In the genomic region with DNA sequence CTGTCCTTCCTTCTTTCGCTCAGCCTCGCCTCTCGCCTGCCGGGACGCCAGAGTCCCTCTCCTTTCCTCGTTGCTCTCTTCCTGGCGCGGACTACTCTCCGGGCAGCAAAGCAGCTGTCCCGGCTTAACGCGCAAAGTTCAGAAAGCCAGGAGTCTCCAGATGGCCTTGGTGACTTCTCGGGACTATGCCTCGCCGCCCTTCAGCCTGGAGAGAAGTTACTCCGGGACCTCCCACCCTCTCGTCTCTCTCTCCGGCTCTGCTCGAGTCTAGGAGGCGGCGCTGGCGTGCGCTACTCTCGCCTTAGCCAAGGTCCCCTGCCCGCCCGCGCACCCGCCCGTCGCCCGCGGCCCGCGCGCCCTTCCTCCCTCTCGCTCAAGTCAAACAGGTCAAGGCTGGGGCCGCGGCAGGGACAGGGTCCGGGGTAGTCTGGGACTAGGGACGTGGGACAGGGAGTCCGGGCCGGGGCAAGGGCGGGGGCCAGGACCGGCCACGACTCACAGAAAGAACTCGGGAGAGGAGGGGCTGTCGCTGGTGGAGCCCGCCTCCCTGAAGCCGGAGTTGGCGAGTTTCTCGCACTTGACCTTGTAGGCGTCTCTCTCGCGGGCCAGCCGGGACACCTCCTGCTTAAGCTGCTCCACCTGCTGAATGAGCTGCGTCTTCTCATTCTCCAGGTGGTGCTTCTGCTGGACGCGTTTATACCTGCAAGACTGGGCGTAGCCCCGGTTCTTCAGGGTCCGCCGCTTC, we compare ENCODE assay signal across 8 cellular contexts. TPM values are rescaled to one million over a fixed set of nuclear protein-coding genes. Genes with fewer than 3 reads are reported as not detected.
DNase-seq lines count a peak whose midpoint lies in the region; ATAC-seq and TF ChIP-seq lines count a peak whose summit lies in the region.

No MANE protein-coding gene starts in this region.

- H3K9me3 ChIP-seq in mucosa of descending colon (no peaks in the 10 kb centered on the region), HAP-1 (no peaks in the 10 kb centered on the region)

- peak overlapping the region in 1 of 2 donors; percentile 57 for H3K4me3 Mint-ChIP-seq in stimulated activated naive CD8-positive, alpha-beta T cell treated with anti-CD3 and anti-CD28 coated beads, Interleukin-15, amount 100 ng/mL, for 72 hours

- H3K27me3 ChIP-seq in HAP-1 (ENCODE audit: low read depth), result peaks cover 52% of the 10 kb centered on the region

- intact Hi-C loops in mucosa of descending colon (cut with DNase I, micrococcal nuclease), result loop anchor here in 1 of 2 donors (10.0 kb wide), 1 partner anchor 423 kb away; no protein-coding TSS in a partner anchor

- no peak overlapping the region for H3K27ac Mint-ChIP-seq in stimulated activated naive CD8-positive, alpha-beta T cell treated with anti-CD3 and anti-CD28 coated beads, Interleukin-15, amount 100 ng/mL, for 72 hours

- H3K4me3 ChIP-seq in epithelial cell of proximal tubule (ENCODE audit: low read depth, low read length) (peak overlapping the region; percentile 44), mucosa of descending colon (peak overlapping the region; percentile 11), HAP-1 (no peak overlapping the region)

- H3K9me3 Mint-ChIP-seq in stimulated activated naive CD8-positive, alpha-beta T cell treated with anti-CD3 and anti-CD28 coated beads, Interleukin-15, amount 100 ng/mL, for 72 hours, result no peaks in the 10 kb centered on the region

- H3K4me1 Mint-ChIP-seq in stimulated activated naive CD8-positive, alpha-beta T cell treated with anti-CD3 and anti-CD28 coated beads, Interleukin-15, amount 100 ng/mL, for 72 hours, result peaks cover 43% of the 10 kb centered on the region

- H3K27me3 Mint-ChIP-seq in stimulated activated naive CD8-positive, alpha-beta T cell treated with anti-CD3 and anti-CD28 coated beads, Interleukin-15, amount 100 ng/mL, for 72 hours, result peaks cover 99% of the 10 kb centered on the region

- in situ Hi-C loops in HAP-1 (cut with MboI; ENCODE audit: low sequenced_read_pairs), result loop anchor here (25.0 kb wide), 1 partner anchor 1575 kb away; no protein-coding TSS in a partner anchor

- H3K4me1 ChIP-seq in mucosa of descending colon (ENCODE audit: low read depth) (peaks cover 17% of the 10 kb centered on the region), HAP-1 (peaks cover 2% of the 10 kb centered on the region; the same call in 1 of the 2 replicates)

- ATAC-seq in stimulated activated naive CD8-positive, alpha-beta T cell treated with anti-CD3 and anti-CD28 coated beads, Interleukin-15, Interleukin-2, amounts not matched to agents 100 U/mL and 50 U/mL, for 24 hours, result no peak
- ATAC-seq in stimulated activated naive CD8-positive, alpha-beta T cell treated with anti-CD3 and anti-CD28 coated beads, Interleukin-15, amount 100 ng/mL, for 72 hours, result no peak
- no peak for ATAC-seq in mucosa of descending colon
- no peak for ATAC-seq in HG02571 (IDR thresholded peaks at IDR 0.05; ENCODE audit: unreplicated experiment)
- no peak for ATAC-seq in HG03097 (IDR thresholded peaks at IDR 0.05; ENCODE audit: low FRiP score, unreplicated experiment)

- no peak for TF ChIP-seq CTCF in epithelial cell of proximal tubule (conservative IDR thresholded peaks at IDR 0.05; ENCODE audit: low read depth, low read length)
- TF ChIP-seq CTCF in mucosa of descending colon (IDR thresholded peaks at IDR 0.05), result no peak

- H3K36me3 ChIP-seq in mucosa of descending colon (ENCODE audit: low read depth), result no peaks in the 10 kb centered on the region
- H3K36me3 ChIP-seq in HAP-1 (replicated peaks), result no peaks in the 10 kb centered on the region

- DNase-seq in stimulated activated naive CD8-positive, alpha-beta T cell treated with anti-CD3 and anti-CD28 coated beads, Interleukin-15, Interleukin-2, amounts not matched to agents 100 U/mL and 50 U/mL, for 24 hours, result peak; percentile 12
- DNase-seq in stimulated activated naive CD8-positive, alpha-beta T cell treated with anti-CD3 and anti-CD28 coated beads, Interleukin-15, amount 100 ng/mL, for 72 hours, result no peak
- DNase-seq in epithelial cell of proximal tubule (ENCODE audit: low read depth), result no peak
- DNase-seq in mucosa of descending colon, result peak in 2 of 3 donors; percentile 38 to 49
- DNase-seq in HAP-1 (ENCODE audit: low spot score in 2 of 2), result no peak
- DNase-seq in NCI-H128 (lab: John Stamatoyannopoulos, UW; ENCODE audit: unreplicated experiment), result no peak

RNA-seq across cellular contexts. Expression of a gene that starts 1.5 kb away (rescaled TPM):
- total RNA-seq in epithelial cell of proximal tubule (0.12 TPM in 1 of 2 replicates, not detected in the other), mucosa of descending colon (10 to 100 TPM in 2 of 3 donors, 1 to 10 TPM in 1; 3.8 to 17.9 (median 17.7) TPM)

Comparison
In these comparisons a context has a peak if more than half of its experiments do, and no peak if none do; other contexts are left out.
1. DNase-seq: peak in stimulated activated naive CD8-positive, alpha-beta T cell treated with anti-CD3 and anti-CD28 coated beads, Interleukin-15, Interleukin-2, amounts not matched to agents 100 U/mL and 50 U/mL, for 24 hours (single experiment) and mucosa of descending colon (2 of 3); none in stimulated activated naive CD8-positive, alpha-beta T cell treated with anti-CD3 and anti-CD28 coated beads, Interleukin-15, amount 100 ng/mL, for 72 hours (0 of 2), epithelial cell of proximal tubule (single experiment), HAP-1 (0 of 2) and NCI-H128 (single experiment).